35 cellular contexts compared by ENCODE assay signal in genomic region chr1:237730826-237731350, GRCh38.
"Had no signal": no experiment of that assay in that cellular context is flagged by ENCODE, and none has a peak within 500 bp of the region (broad histone marks: within the 10 kb centered on the region; RNA-seq: fewer than 3 reads in every experiment).

No MANE protein-coding gene starts in this region.

- H3K9me3 ChIP-seq: MG63 had no signal

- H3K27me3 ChIP-seq: MG63 had no signal

- H3K4me2 ChIP-seq: KMS-11 had no signal

- H3K4me3 ChIP-seq: MG63 had no signal

- H3K27ac ChIP-seq: KMS-11 had no signal

- DNase-seq: Karpas-422, Kasumi-1, KG1, MG63, MM.1S, MV-4-11, NCI-H1048, NCI-H1092, NCI-H1092 treated with DMSO at 0.1 percent for 48 hours, NCI-H1105, NCI-H1105 treated with DMSO at 0.1 percent for 48 hours, NCI-H1417, NCI-H1417 treated with DMSO at 0.1 percent for 48 hours, NCI-H1436, NCI-H1436 treated with DMSO at 0.1 percent for 48 hours, NCI-H146, NCI-H1694, NCI-H1694 treated with DMSO at 0.1 percent for 48 hours, NCI-H187, NCI-H187 treated with DMSO at 0.1 percent for 48 hours, NCI-H1930, NCI-H2029, NCI-H2029 treated with DMSO at 0.1 percent for 48 hours, NCI-H2081, NCI-H2081 treated with DMSO at 0.1 percent for 48 hours, NCI-H2107, NCI-H2171, NCI-H2171 treated with DMSO at 0.1 percent for 48 hours, NCI-H2227 treated with DMSO at 0.1 percent for 48 hours, NCI-H226, NCI-H345, NCI-H446, NCI-H446 treated with DMSO at 0.1 percent for 48 hours, NCI-H510A had no signal

- H3K36me3 ChIP-seq: MG63 had no signal

- H3K9ac ChIP-seq: KMS-11 had no signal
